In the genomic region with DNA sequence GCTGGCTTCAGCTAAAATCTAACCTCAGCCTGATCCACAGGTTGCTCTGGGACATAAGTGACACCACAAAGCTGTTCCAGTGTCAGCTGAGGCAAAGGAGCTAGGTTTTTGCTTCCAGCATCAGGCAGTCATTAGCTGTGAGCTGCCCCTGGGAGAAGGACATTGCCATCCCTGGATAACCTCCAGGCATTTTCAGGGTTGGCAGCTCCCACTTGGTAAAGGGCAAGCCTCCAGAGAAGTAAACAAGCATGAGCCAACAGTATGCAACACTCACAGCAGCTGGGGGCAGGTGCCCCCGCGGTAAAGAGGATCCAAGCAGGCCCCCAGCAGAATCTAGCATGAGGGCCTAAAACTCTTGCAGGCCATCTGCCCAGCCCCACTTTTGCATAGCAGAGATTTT, we compare ENCODE assay signal across 13 cellular contexts.
DNase-seq lines count a peak whose midpoint lies in the region; ATAC-seq, FAIRE-seq and TF ChIP-seq lines count a peak whose summit lies in the region.
"Had no signal": no experiment of that assay in that cellular context is flagged by ENCODE, and none has a peak within 500 bp of the region (broad histone marks: within the 10 kb centered on the region; RNA-seq: fewer than 3 reads in every experiment).

No MANE protein-coding gene starts in this region.

- no peak for FAIRE-seq in frontal cortex (lab: Jason Lieb, UNC)
- FAIRE-seq: H54 had no signal

- H3K27me3 ChIP-seq in GM23338 (ENCODE audit: insufficient read depth) (no peaks in the 10 kb centered on the region), PC-3 (ENCODE audit: low read length) (no peaks in the 10 kb centered on the region), psoas muscle (ENCODE audit: insufficient read depth in 3 of 3, low read length in 2 of 3) (no peaks in the 10 kb centered on the region)

- H3K4me2 ChIP-seq in GM23338 (peak overlapping the region; percentile 15; the same call in 1 of the 2 replicates), PC-3 (ENCODE audit: low read length) (no peak overlapping the region)

- no peak overlapping the region for H3K9ac ChIP-seq in PC-3 (ENCODE audit: low read length)

- H3K4me3 ChIP-seq in GM23338 (no peak overlapping the region), PC-3 (ENCODE audit: low read length) (no peak overlapping the region), psoas muscle (no peak overlapping the region)

- H3K4me3 Mint-ChIP-seq in GM23338, result no peak overlapping the region
- no peak overlapping the region for H3K4me3 Mint-ChIP-seq in stimulated activated naive CD8-positive, alpha-beta T cell treated with anti-CD3 and anti-CD28 coated beads, Interleukin-15, amount 100 ng/mL, for 72 hours
- H3K4me3 Mint-ChIP-seq: CD14-positive monocyte; central memory CD8-positive, alpha-beta T cell had no signal

- no peaks in the 10 kb centered on the region for H3F3A ChIP-seq in GM23338 (replicated peaks; ENCODE audit: low read depth)
- no peaks in the 10 kb centered on the region for H3F3A ChIP-seq in PC-3 (ENCODE audit: low read length, unreplicated experiment)

- H3K4me1 ChIP-seq in GM23338 (ENCODE audit: insufficient read depth) (peaks cover 8% of the 10 kb centered on the region; the same call in 1 of the 2 replicates), PC-3 (ENCODE audit: insufficient read depth, low read length) (peaks cover 15% of the 10 kb centered on the region; the same call in 1 of the 2 replicates), psoas muscle (peaks cover 23% of the 10 kb centered on the region)

- H2AFZ ChIP-seq in GM23338 (peak overlapping the region; percentile 81), PC-3 (ENCODE audit: low read length) (no peak overlapping the region)

- POLR2A ChIA-PET in PC-3 (lab: Charles Lee; ENCODE audit: unreplicated experiment), result no interaction called here

- peaks cover 12% of the 10 kb centered on the region for H3K4me1 Mint-ChIP-seq in GM23338
- peaks cover 5% of the 10 kb centered on the region for H3K4me1 Mint-ChIP-seq in stimulated activated naive CD8-positive, alpha-beta T cell treated with anti-CD3 and anti-CD28 coated beads, Interleukin-15, amount 100 ng/mL, for 72 hours
- H3K4me1 Mint-ChIP-seq: CD14-positive monocyte; central memory CD8-positive, alpha-beta T cell had no signal

- H3K9me3 ChIP-seq in PC-3 (ENCODE audit: low read length), result no peaks in the 10 kb centered on the region
- no peaks in the 10 kb centered on the region for H3K9me3 ChIP-seq in psoas muscle

- H3K36me3 Mint-ChIP-seq in GM23338 (ENCODE audit: low read depth), result no peaks in the 10 kb centered on the region; the same call in 2 of the 3 replicates
- H3K36me3 Mint-ChIP-seq: CD14-positive monocyte had no signal

- ATAC-seq in GM23338 (no peak; the same call in 2 of the 3 replicates), PC-3 (peak; percentile 60), Right ventricle myocardium superior (ENCODE audit: poor library complexity) (peak; percentile 88), psoas muscle (peak; percentile 88 to 93 (median 90))
- no peak for ATAC-seq in stimulated activated naive CD8-positive, alpha-beta T cell treated with anti-CD3 and anti-CD28 coated beads, Interleukin-15, amount 100 ng/mL, for 72 hours

- DNase-seq in GM23338 (ENCODE audit: low spot score), result no peak
- DNase-seq in PC-3, result peak; percentile 31
- peak; percentile 55 for DNase-seq in Right ventricle myocardium superior
- peak in 1 of 2 donors; percentile 73 for DNase-seq in psoas muscle
- DNase-seq in SIG-M5 (lab: John Stamatoyannopoulos, UW), result no peak
- no peak for DNase-seq in stimulated activated naive CD8-positive, alpha-beta T cell treated with anti-CD3 and anti-CD28 coated beads, Interleukin-15, amount 100 ng/mL, for 72 hours
- no peak for DNase-seq in ecto neural progenitor cell (ENCODE audit: low spot score)
- no peak for DNase-seq in frontal cortex (ENCODE audit: low spot score in 2 of 2)
- DNase-seq: activated naive CD4-positive, alpha-beta T cell treated with Interleukin-2 at 50 U/mL for 16 hours; erythroblast had no signal

- H3K36me3 ChIP-seq in GM23338 (ENCODE audit: insufficient read depth), result no peaks in the 10 kb centered on the region
- no peaks in the 10 kb centered on the region for H3K36me3 ChIP-seq in PC-3 (ENCODE audit: low read depth, low read length)
- no peaks in the 10 kb centered on the region for H3K36me3 ChIP-seq in psoas muscle (ENCODE audit: insufficient read depth in 1 of 2, low read depth in 1 of 2)

- peaks cover 10% of the 10 kb centered on the region for H3K27me3 Mint-ChIP-seq in GM23338 (ENCODE audit: insufficient read depth, low read depth, poor library complexity)
- H3K27me3 Mint-ChIP-seq in stimulated activated naive CD8-positive, alpha-beta T cell treated with anti-CD3 and anti-CD28 coated beads, Interleukin-15, amount 100 ng/mL, for 72 hours, result peaks cover 13% of the 10 kb centered on the region

- CTCF ChIA-PET in PC-3 (lab: Charles Lee), result no interaction called here

- H3K27ac Mint-ChIP-seq in GM23338, result no peak overlapping the region
- no peak overlapping the region for H3K27ac Mint-ChIP-seq in stimulated activated naive CD8-positive, alpha-beta T cell treated with anti-CD3 and anti-CD28 coated beads, Interleukin-15, amount 100 ng/mL, for 72 hours
- H3K27ac Mint-ChIP-seq: CD14-positive monocyte had no signal

- intact Hi-C loops in PC-3 (cut with micrococcal nuclease) (no loop called here), Right ventricle myocardium superior (cut with DNase I) (loop anchor here (5.0 to 10.0 kb wide), 2 partner anchors 84 to 114 kb away; a partner anchor contains a TSS), psoas muscle (cut with DNase I) (no loop called here)

- BruUV-seq in PC-3 (replicated peaks; lab: Mats Ljungman, UMichigan), result no TSS peak

- no peak overlapping the region for H3K27ac ChIP-seq in GM23338 (ENCODE audit: low read depth)
- H3K27ac ChIP-seq in PC-3 (ENCODE audit: low read length), result no peak overlapping the region
- H3K27ac ChIP-seq in psoas muscle, result peak overlapping the region; percentile 46

- 14 to 23% (median 18%) methylated on average over 2 of the region's 2 CpGs for WGBS in psoas muscle, 3 donors

- H4K20me1 ChIP-seq in GM23338 (replicated peaks; ENCODE audit: insufficient read depth) (no peaks in the 10 kb centered on the region), PC-3 (ENCODE audit: low read length) (no peaks in the 10 kb centered on the region)

- TF ChIP-seq CTCF in GM23338 (conservative IDR thresholded peaks at IDR 0.05; ENCODE audit: low read depth in 2 of 2), result no peak
- no peak for TF ChIP-seq CTCF in PC-3 (conservative IDR thresholded peaks at IDR 0.05; ENCODE audit: low read depth, low read length)
- no peak for TF ChIP-seq CTCF in psoas muscle (IDR thresholded peaks at IDR 0.05)

- peaks cover 4% of the 10 kb centered on the region; the same call in 1 of the 2 replicates for H3K9me2 ChIP-seq in GM23338 (ENCODE audit: insufficient read depth)
- no peaks in the 10 kb centered on the region for H3K9me2 ChIP-seq in PC-3 (replicated peaks; ENCODE audit: low read length)

- no peaks in the 10 kb centered on the region for H3K79me2 ChIP-seq in GM23338 (replicated peaks; ENCODE audit: insufficient read depth)
- no peaks in the 10 kb centered on the region for H3K79me2 ChIP-seq in PC-3 (ENCODE audit: low read length)

- H3K9me3 Mint-ChIP-seq in GM23338, result no peaks in the 10 kb centered on the region; the same call in 1 of the 3 replicates
- no peaks in the 10 kb centered on the region for H3K9me3 Mint-ChIP-seq in stimulated activated naive CD8-positive, alpha-beta T cell treated with anti-CD3 and anti-CD28 coated beads, Interleukin-15, amount 100 ng/mL, for 72 hours
- H3K9me3 Mint-ChIP-seq: central memory CD8-positive, alpha-beta T cell had no signal

TF ChIP-seq in GM23338, 12 proteins besides CTCF, POLR2A, EP300 and RAD21 (continues in another document):
- TF ChIP-seq CREB1 (CRISPR knock-in tag; IDR thresholded peaks at IDR 0.05; ENCODE audit: low read depth) (no peak), JUNB (IDR thresholded peaks at IDR 0.05; ENCODE audit: unreplicated experiment) (no peak), POLR2AphosphoS5 (IDR thresholded peaks at IDR 0.05; ENCODE audit: low read depth) (no peak), ZNF114 (CRISPR knock-in tag; IDR thresholded peaks at IDR 0.05) (no peak)
- TF ChIP-seq, protein P1, sequence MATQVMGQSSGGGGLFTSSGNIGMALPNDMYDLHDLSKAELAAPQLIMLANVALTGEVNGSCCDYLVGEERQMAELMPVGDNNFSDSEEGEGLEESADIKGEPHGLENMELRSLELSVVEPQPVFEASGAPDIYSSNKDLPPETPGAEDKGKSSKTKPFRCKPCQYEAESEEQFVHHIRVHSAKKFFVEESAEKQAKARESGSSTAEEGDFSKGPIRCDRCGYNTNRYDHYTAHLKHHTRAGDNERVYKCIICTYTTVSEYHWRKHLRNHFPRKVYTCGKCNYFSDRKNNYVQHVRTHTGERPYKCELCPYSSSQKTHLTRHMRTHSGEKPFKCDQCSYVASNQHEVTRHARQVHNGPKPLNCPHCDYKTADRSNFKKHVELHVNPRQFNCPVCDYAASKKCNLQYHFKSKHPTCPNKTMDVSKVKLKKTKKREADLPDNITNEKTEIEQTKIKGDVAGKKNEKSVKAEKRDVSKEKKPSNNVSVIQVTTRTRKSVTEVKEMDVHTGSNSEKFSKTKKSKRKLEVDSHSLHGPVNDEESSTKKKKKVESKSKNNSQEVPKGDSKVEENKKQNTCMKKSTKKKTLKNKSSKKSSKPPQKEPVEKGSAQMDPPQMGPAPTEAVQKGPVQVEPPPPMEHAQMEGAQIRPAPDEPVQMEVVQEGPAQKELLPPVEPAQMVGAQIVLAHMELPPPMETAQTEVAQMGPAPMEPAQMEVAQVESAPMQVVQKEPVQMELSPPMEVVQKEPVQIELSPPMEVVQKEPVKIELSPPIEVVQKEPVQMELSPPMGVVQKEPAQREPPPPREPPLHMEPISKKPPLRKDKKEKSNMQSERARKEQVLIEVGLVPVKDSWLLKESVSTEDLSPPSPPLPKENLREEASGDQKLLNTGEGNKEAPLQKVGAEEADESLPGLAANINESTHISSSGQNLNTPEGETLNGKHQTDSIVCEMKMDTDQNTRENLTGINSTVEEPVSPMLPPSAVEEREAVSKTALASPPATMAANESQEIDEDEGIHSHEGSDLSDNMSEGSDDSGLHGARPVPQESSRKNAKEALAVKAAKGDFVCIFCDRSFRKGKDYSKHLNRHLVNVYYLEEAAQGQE (IDR thresholded peaks at IDR 0.05; ENCODE audit: unreplicated experiment), result no peak

Comparison
In these comparisons a context has a peak if more than half of its experiments do, and no peak if none do; other contexts are left out.
1. ATAC-seq: peak in PC-3 (single experiment), Right ventricle myocardium superior (single experiment) and psoas muscle (4 of 4); none in GM23338 (single experiment) and stimulated activated naive CD8-positive, alpha-beta T cell treated with anti-CD3 and anti-CD28 coated beads, Interleukin-15, amount 100 ng/mL, for 72 hours (single experiment).
2. DNase-seq: peak in PC-3 (single experiment) and Right ventricle myocardium superior (single experiment); none in GM23338 (single experiment), SIG-M5 (single experiment), stimulated activated naive CD8-positive, alpha-beta T cell treated with anti-CD3 and anti-CD28 coated beads, Interleukin-15, amount 100 ng/mL, for 72 hours (0 of 2), ecto neural progenitor cell (single experiment) and frontal cortex (0 of 2).